16 cellular contexts compared by ENCODE assay signal in the genomic region with DNA sequence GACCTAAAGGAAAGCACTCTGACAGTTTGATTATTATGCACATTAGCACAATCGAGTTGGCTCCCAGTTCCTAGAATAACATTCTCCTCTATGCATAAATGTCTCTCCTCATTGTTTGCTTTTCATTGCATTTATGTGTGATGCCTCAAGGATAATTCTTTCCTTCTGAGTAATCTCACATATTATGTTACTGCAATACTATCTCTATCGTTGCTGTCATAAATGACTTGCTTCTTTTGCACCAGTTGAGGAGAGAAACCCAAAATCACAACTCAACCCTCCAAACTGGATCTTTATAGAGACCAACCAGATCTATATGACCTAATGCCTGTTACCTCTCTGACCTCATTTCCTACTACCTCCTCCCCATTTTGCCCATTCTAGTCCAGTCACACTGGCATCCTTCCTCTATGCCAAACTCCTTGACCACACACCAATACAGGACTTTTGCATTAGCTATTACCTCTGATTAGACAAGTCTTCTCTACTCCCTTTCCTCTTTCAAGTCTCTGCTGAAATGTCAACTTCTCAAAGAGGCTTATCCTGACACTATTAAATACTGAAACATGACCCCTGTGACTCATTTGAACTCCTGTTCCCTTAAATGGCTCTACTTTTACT.
DNase-seq lines count a peak whose midpoint lies in the region; ATAC-seq and TF ChIP-seq lines count a peak whose summit lies in the region.
"Had no signal": no experiment of that assay in that cellular context is flagged by ENCODE, and none has a peak within 500 bp of the region (broad histone marks: within the 10 kb centered on the region; RNA-seq: fewer than 3 reads in every experiment).

No MANE protein-coding gene starts in this region.

- peaks cover 34% of the 10 kb centered on the region for H3K4me1 Mint-ChIP-seq in MCF 10A (ENCODE audit: insufficient read depth, unreplicated experiment)
- H3K4me1 Mint-ChIP-seq in activated CD8-positive, alpha-beta T cell treated with anti-CD3 and anti-CD28 coated beads for 36 hours (ENCODE audit: low read depth), result no peaks in the 10 kb centered on the region
- no peaks in the 10 kb centered on the region for H3K4me1 Mint-ChIP-seq in CD4-positive, alpha-beta memory T cell

- POLR2A ChIA-PET in MCF 10A (lab: Yijun Ruan, JAX), result interaction anchor here (0.8 kb wide), 1 partner anchor 9 kb away, joined by 3 read pairs; no protein-coding TSS in a partner anchor
- POLR2A ChIA-PET in activated CD8-positive, alpha-beta T cell treated with anti-CD3 and anti-CD28 coated beads for 36 hours (lab: Charles Lee), result no interaction called here
- POLR2A ChIA-PET in CD4-positive, alpha-beta memory T cell (lab: Charles Lee; ENCODE audit: partially characterized antibody), result no interaction called here

- H3K9me3 Mint-ChIP-seq in MCF 10A (ENCODE audit: unreplicated experiment), result no peaks in the 10 kb centered on the region
- peaks cover 6% of the 10 kb centered on the region for H3K9me3 Mint-ChIP-seq in activated CD8-positive, alpha-beta T cell treated with anti-CD3 and anti-CD28 coated beads for 36 hours
- peaks cover 0 to 7% (median 2%) of the 10 kb centered on the region in 8 donors for H3K9me3 Mint-ChIP-seq in CD4-positive, alpha-beta memory T cell
- H3K9me3 Mint-ChIP-seq: H9, WTC11 had no signal

- no peak overlapping the region for H3K4me3 Mint-ChIP-seq in MCF 10A (ENCODE audit: unreplicated experiment)
- no peak overlapping the region for H3K4me3 Mint-ChIP-seq in activated CD8-positive, alpha-beta T cell treated with anti-CD3 and anti-CD28 coated beads for 36 hours
- no peak overlapping the region for H3K4me3 Mint-ChIP-seq in CD4-positive, alpha-beta memory T cell
- H3K4me3 Mint-ChIP-seq: H9, WTC11 had no signal

- CTCF ChIA-PET in MCF 10A (lab: Yijun Ruan, JAX), result interaction anchor here (0.7 kb wide), 1 partner anchor 81 kb away, joined by 3 read pairs; no protein-coding TSS in a partner anchor
- CTCF ChIA-PET in activated CD8-positive, alpha-beta T cell treated with anti-CD3 and anti-CD28 coated beads for 36 hours (lab: Charles Lee), result no interaction called here
- CTCF ChIA-PET in CD4-positive, alpha-beta memory T cell (lab: Charles Lee; ENCODE audit: partially characterized antibody), result no interaction called here

- H3K4me3 ChIP-seq in breast epithelium (no peak overlapping the region), sigmoid colon (no peak overlapping the region)
- no peak overlapping the region for H3K4me3 ChIP-seq in CD4-positive, alpha-beta memory T cell (ENCODE audit: low read length in 2 of 2)
- H3K4me3 ChIP-seq: hepatocyte, lower lobe of right lung, SK-N-MC had no signal

- no peaks in the 10 kb centered on the region for H3K36me3 Mint-ChIP-seq in MCF 10A (ENCODE audit: insufficient read depth, unreplicated experiment)
- no peaks in the 10 kb centered on the region for H3K36me3 Mint-ChIP-seq in activated CD8-positive, alpha-beta T cell treated with anti-CD3 and anti-CD28 coated beads for 36 hours (ENCODE audit: low read depth)
- H3K36me3 Mint-ChIP-seq in CD4-positive, alpha-beta memory T cell, result no peaks in the 10 kb centered on the region
- H3K36me3 Mint-ChIP-seq: WTC11 had no signal

- H3K27me3 Mint-ChIP-seq in MCF 10A (ENCODE audit: insufficient read depth, unreplicated experiment), result no peaks in the 10 kb centered on the region
- H3K27me3 Mint-ChIP-seq in activated CD8-positive, alpha-beta T cell treated with anti-CD3 and anti-CD28 coated beads for 36 hours, result no peaks in the 10 kb centered on the region
- H3K27me3 Mint-ChIP-seq in CD4-positive, alpha-beta memory T cell, result no peaks in the 10 kb centered on the region

- TF ChIP-seq CTCF in MCF 10A (IDR thresholded peaks at IDR 0.05; ENCODE audit: unreplicated experiment), result no peak
- no peak for TF ChIP-seq CTCF in breast epithelium (IDR thresholded peaks at IDR 0.05)
- TF ChIP-seq CTCF in activated CD8-positive, alpha-beta T cell treated with anti-CD3 and anti-CD28 coated beads for 36 hours (IDR thresholded peaks at IDR 0.05), result no peak
- no peak for TF ChIP-seq CTCF in sigmoid colon (IDR thresholded peaks at IDR 0.05)

- no peaks in the 10 kb centered on the region for H3K9me3 ChIP-seq in breast epithelium
- H3K9me3 ChIP-seq in sigmoid colon, result no peaks in the 10 kb centered on the region
- no peaks in the 10 kb centered on the region for H3K9me3 ChIP-seq in CD4-positive, alpha-beta memory T cell (ENCODE audit: control insufficient read depth in 1 of 2, low read length in 2 of 2)
- H3K9me3 ChIP-seq: lower lobe of right lung had no signal

- H3K27ac ChIP-seq in breast epithelium (no peak overlapping the region), sigmoid colon (no peak overlapping the region)
- H3K27ac ChIP-seq in CD4-positive, alpha-beta memory T cell (ENCODE audit: low read depth, low read length), result no peak overlapping the region
- H3K27ac ChIP-seq: hepatocyte, lower lobe of right lung, SK-N-MC had no signal

- TF ChIP-seq EP300 in sigmoid colon (IDR thresholded peaks at IDR 0.05), result no peak

- BruUV-seq in MCF 10A (replicated peaks; lab: Mats Ljungman, UMichigan), result no TSS peak

- H3K4me1 ChIP-seq in breast epithelium (no peaks in the 10 kb centered on the region), sigmoid colon (peaks cover 0 to 6% (median 0%) of the 10 kb centered on the region in 4 donors)
- no peaks in the 10 kb centered on the region for H3K4me1 ChIP-seq in CD4-positive, alpha-beta memory T cell (ENCODE audit: insufficient read depth, low read length)
- H3K4me1 ChIP-seq: lower lobe of right lung had no signal

- 49 to 63% methylated on average over 2 of the region's 2 CpGs for WGBS in sigmoid colon, 2 donors

- intact Hi-C loops in MCF 10A (cut with micrococcal nuclease), result no loop called here
- intact Hi-C loops in breast epithelium (cut with DNase I; ENCODE audit: low total_unique reads), result no loop called here
- intact Hi-C loops in activated CD8-positive, alpha-beta T cell treated with anti-CD3 and anti-CD28 coated beads for 36 hours (cut with micrococcal nuclease), result no loop called here
- intact Hi-C loops in sigmoid colon (cut with DNase I), result no loop called here
- intact Hi-C loops in CD4-positive, alpha-beta memory T cell (cut with micrococcal nuclease), result no loop called here

- no peaks in the 10 kb centered on the region for H3K27me3 ChIP-seq in breast epithelium
- H3K27me3 ChIP-seq in sigmoid colon, result no peaks in the 10 kb centered on the region
- H3K27me3 ChIP-seq in CD4-positive, alpha-beta memory T cell (ENCODE audit: insufficient read depth, low read length), result no peaks in the 10 kb centered on the region
- H3K27me3 ChIP-seq: hepatocyte had no signal

- H3K36me3 ChIP-seq in breast epithelium (no peaks in the 10 kb centered on the region), sigmoid colon (no peaks in the 10 kb centered on the region)
- no peaks in the 10 kb centered on the region for H3K36me3 ChIP-seq in CD4-positive, alpha-beta memory T cell (ENCODE audit: insufficient read depth, low read length)
- H3K36me3 ChIP-seq: lower lobe of right lung had no signal

- DNase-seq in MCF 10A (ENCODE audit: unreplicated experiment), result peak; percentile 60
- DNase-seq in breast epithelium (ENCODE audit: low spot score in 2 of 2), result no peak
- peak; percentile 64 for DNase-seq in fibroblast of the conjunctiva (ENCODE audit: low read depth)
- DNase-seq in stimulated activated CD4-positive, alpha-beta T cell treated with anti-CD3 and anti-CD28 coated beads, Interleukin-4, amount 100 ng/mL, for 1 hour, result no peak
- DNase-seq in activated CD8-positive, alpha-beta T cell treated with anti-CD3 and anti-CD28 coated beads for 36 hours, result no peak
- DNase-seq in sigmoid colon, result no peak
- DNase-seq in CD4-positive, alpha-beta memory T cell, result no peak
- DNase-seq: ACHN; effector memory CD4-positive, alpha-beta T cell; H9; lower lobe of right lung; occipital lobe had no signal

- peak; percentile 96 for ATAC-seq in SK-N-SH treated with all-trans-retinoic acid at 6 μM for 48 hours
- no peak for ATAC-seq in activated CD8-positive, alpha-beta T cell treated with anti-CD3 and anti-CD28 coated beads for 36 hours
- ATAC-seq: lower lobe of right lung, WTC11 had no signal

- TF ChIP-seq POLR2A in breast epithelium (IDR thresholded peaks at IDR 0.05), result no peak
- no peak for TF ChIP-seq POLR2A in sigmoid colon (IDR thresholded peaks at IDR 0.05)

- H3K27ac Mint-ChIP-seq in MCF 10A (ENCODE audit: low read depth, unreplicated experiment), result peak overlapping the region; percentile 6
- no peak overlapping the region for H3K27ac Mint-ChIP-seq in activated CD8-positive, alpha-beta T cell treated with anti-CD3 and anti-CD28 coated beads for 36 hours
- no peak overlapping the region for H3K27ac Mint-ChIP-seq in CD4-positive, alpha-beta memory T cell
- H3K27ac Mint-ChIP-seq: H9, WTC11 had no signal

TF ChIP-seq in SK-N-SH treated with all-trans-retinoic acid at 6 μM for 48 hours, 23 proteins besides CTCF, POLR2A, EP300 and RAD21:
- 0 out of 2 replicates have a peak, but pooled peaks have one; percentile 42 for TF ChIP-seq ZC3H10 (CRISPR knock-in tag; IDR thresholded peaks at IDR 0.05)
- TF ChIP-seq, protein P1, sequence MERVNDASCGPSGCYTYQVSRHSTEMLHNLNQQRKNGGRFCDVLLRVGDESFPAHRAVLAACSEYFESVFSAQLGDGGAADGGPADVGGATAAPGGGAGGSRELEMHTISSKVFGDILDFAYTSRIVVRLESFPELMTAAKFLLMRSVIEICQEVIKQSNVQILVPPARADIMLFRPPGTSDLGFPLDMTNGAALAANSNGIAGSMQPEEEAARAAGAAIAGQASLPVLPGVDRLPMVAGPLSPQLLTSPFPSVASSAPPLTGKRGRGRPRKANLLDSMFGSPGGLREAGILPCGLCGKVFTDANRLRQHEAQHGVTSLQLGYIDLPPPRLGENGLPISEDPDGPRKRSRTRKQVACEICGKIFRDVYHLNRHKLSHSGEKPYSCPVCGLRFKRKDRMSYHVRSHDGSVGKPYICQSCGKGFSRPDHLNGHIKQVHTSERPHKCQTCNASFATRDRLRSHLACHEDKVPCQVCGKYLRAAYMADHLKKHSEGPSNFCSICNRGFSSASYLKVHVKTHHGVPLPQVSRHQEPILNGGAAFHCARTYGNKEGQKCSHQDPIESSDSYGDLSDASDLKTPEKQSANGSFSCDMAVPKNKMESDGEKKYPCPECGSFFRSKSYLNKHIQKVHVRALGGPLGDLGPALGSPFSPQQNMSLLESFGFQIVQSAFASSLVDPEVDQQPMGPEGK (CRISPR knock-in tag; IDR thresholded peaks at IDR 0.05; ENCODE audit: borderline replicate concordance), result no peak
TF ChIP-seq in SK-N-SH treated with all-trans-retinoic acid at 6 μM for 48 hours: peak in this region for 1.

Comparison
In these comparisons a context has a peak if more than half of its experiments do, and no peak if none do; other contexts are left out.
1. DNase-seq: peak in MCF 10A (single experiment) and fibroblast of the conjunctiva (single experiment); none in breast epithelium (0 of 2), stimulated activated CD4-positive, alpha-beta T cell treated with anti-CD3 and anti-CD28 coated beads, Interleukin-4, amount 100 ng/mL, for 1 hour (single experiment), activated CD8-positive, alpha-beta T cell treated with anti-CD3 and anti-CD28 coated beads for 36 hours (single experiment), sigmoid colon (single experiment) and CD4-positive, alpha-beta memory T cell (0 of 5).